ENCODE assay signal across 1 cellular context in genomic region chr1:202034683-202035462, GRCh38.
TF ChIP-seq lines count a peak whose summit lies in the region.

No MANE protein-coding gene starts in this region.

TF ChIP-seq in HepG2, 621 proteins besides CTCF, POLR2A, EP300 and RAD21 (continued from another document and continues in another):
- TF ChIP-seq MLXIP (CRISPR knock-in tag; IDR thresholded peaks at IDR 0.05; ENCODE audit: borderline replicate concordance) (no peak), ATAD3A (CRISPR knock-in tag; IDR thresholded peaks at IDR 0.05) (no peak), IKZF5 (CRISPR knock-in tag; IDR thresholded peaks at IDR 0.05) (peak; percentile 66; the same call in 1 of the 2 replicates), ZNF326 (CRISPR knock-in tag; IDR thresholded peaks at IDR 0.05; ENCODE audit: borderline replicate concordance) (no peak), POLR2AphosphoS5 (IDR thresholded peaks at IDR 0.05; ENCODE audit: low read depth, low read length) (peak; percentile 49), ZC3H13 (CRISPR knock-in tag; IDR thresholded peaks at IDR 0.05) (no peak), ZNF432 (CRISPR knock-in tag; IDR thresholded peaks at IDR 0.05; ENCODE audit: borderline replicate concordance) (no peak), CCAR2 (optimal IDR thresholded peaks at IDR 0.05; ENCODE audit: low read depth, low read length) (no peak), NAIF1 (CRISPR knock-in tag; IDR thresholded peaks at IDR 0.05; ENCODE audit: borderline replicate concordance) (0 out of 2 replicates have a peak, but pooled peaks have one; percentile 27), GRHL1 (CRISPR knock-in tag; conservative IDR thresholded peaks at IDR 0.05) (no peak), RORA (CRISPR knock-in tag; IDR thresholded peaks at IDR 0.05) (peak; percentile 85; the same call in 1 of the 2 replicates), FOXP1 (IDR thresholded peaks at IDR 0.05) (no peak), FOXP1 (CRISPR knock-in tag; IDR thresholded peaks at IDR 0.05) (no peak; the same call in 1 of the 2 replicates), KLF9 (CRISPR knock-in tag; IDR thresholded peaks at IDR 0.05; ENCODE audit: low read depth) (no peak), DBP (CRISPR knock-in tag; IDR thresholded peaks at IDR 0.05; ENCODE audit: not compliant biosample characterization) (no peak), HMGA1 (CRISPR knock-in tag; conservative IDR thresholded peaks at IDR 0.05) (no peak), CCDC6 (CRISPR knock-in tag; IDR thresholded peaks at IDR 0.05) (no peak), NKX3-1 (CRISPR knock-in tag; IDR thresholded peaks at IDR 0.05) (no peak), DRAP1 (CRISPR knock-in tag; IDR thresholded peaks at IDR 0.05) (peak; percentile 63; the same call in 1 of the 2 replicates), DMTF1 (CRISPR knock-in tag; IDR thresholded peaks at IDR 0.05) (no peak), ZFP91 (CRISPR knock-in tag; IDR thresholded peaks at IDR 0.05; ENCODE audit: borderline replicate concordance) (no peak), ZNF20 (CRISPR knock-in tag; IDR thresholded peaks at IDR 0.05) (no peak), ZNF510 (CRISPR knock-in tag; IDR thresholded peaks at IDR 0.05; ENCODE audit: low read depth) (no peak), NFIC (IDR thresholded peaks at IDR 0.05; ENCODE audit: low read length) (no peak), MXD3 (CRISPR knock-in tag; IDR thresholded peaks at IDR 0.05) (0 out of 2 replicates have a peak, but pooled peaks have one; percentile 13), HNF1B (CRISPR knock-in tag; IDR thresholded peaks at IDR 0.05) (peak; percentile 99), RXRB (CRISPR knock-in tag; IDR thresholded peaks at IDR 0.05; ENCODE audit: borderline replicate concordance) (peak; percentile 83), ZNF562 (CRISPR knock-in tag; IDR thresholded peaks at IDR 0.05; ENCODE audit: borderline replicate concordance) (no peak), HMGXB3 (CRISPR knock-in tag; IDR thresholded peaks at IDR 0.05; ENCODE audit: borderline replicate concordance) (no peak), MATR3 (CRISPR knock-in tag; IDR thresholded peaks at IDR 0.05) (no peak), ZNF281 (CRISPR knock-in tag; IDR thresholded peaks at IDR 0.05; ENCODE audit: borderline replicate concordance) (peak; percentile 28; the same call in 1 of the 2 replicates), FOXO1 (CRISPR knock-in tag; IDR thresholded peaks at IDR 0.05) (no peak; the same call in 1 of the 2 replicates), MYNN (CRISPR knock-in tag; IDR thresholded peaks at IDR 0.05; ENCODE audit: low read depth) (no peak), ARNTL (CRISPR knock-in tag; IDR thresholded peaks at IDR 0.05) (peak; percentile 46; the same call in 1 of the 2 replicates), SP5 (CRISPR knock-in tag; IDR thresholded peaks at IDR 0.05; ENCODE audit: borderline replicate concordance, low read depth) (no peak), ZNF367 (CRISPR knock-in tag; IDR thresholded peaks at IDR 0.05; ENCODE audit: borderline replicate concordance) (no peak)
